13 cellular contexts compared by ENCODE assay signal in the genomic region with DNA sequence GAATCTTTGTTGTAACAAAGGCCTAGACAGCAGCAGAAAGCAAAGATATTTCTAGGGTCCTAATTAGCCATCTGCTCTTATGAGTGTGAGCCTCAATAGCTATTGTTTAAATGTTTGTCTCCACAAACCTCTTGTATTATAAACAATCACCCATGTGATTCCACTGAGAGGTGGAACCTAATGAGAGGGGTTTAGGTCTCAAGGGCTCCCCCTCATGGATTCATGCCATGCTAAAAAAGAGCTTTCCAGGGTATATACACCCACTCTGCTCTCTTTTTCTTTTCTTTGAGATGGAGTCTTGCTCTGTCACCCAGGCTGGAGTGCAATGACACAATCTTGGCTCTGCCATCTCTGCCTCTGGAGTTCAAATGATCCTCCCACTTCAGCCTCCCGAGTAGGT. TPM values are rescaled to one million over a fixed set of nuclear protein-coding genes. Genes with fewer than 3 reads are reported as not detected.
DNase-seq lines count a peak whose midpoint lies in the region; ATAC-seq and TF ChIP-seq lines count a peak whose summit lies in the region.
"Had no signal": no experiment of that assay in that cellular context is flagged by ENCODE, and none has a peak within 500 bp of the region (broad histone marks: within the 10 kb centered on the region; RNA-seq: fewer than 3 reads in every experiment).

No MANE protein-coding gene starts in this region.

- H3K27me3 ChIP-seq in RWPE2 (ENCODE audit: insufficient read depth, poor library complexity, severe bottlenecking): no peaks in the 10 kb centered on the region
- no peaks in the 10 kb centered on the region for H3K27me3 ChIP-seq in tibial artery
- H3K27me3 ChIP-seq: thyroid gland had no signal

- H3K9me3 ChIP-seq in RWPE2 (ENCODE audit: severe bottlenecking) (no peaks in the 10 kb centered on the region), tibial artery (no peaks in the 10 kb centered on the region)
- H3K9me3 ChIP-seq: thyroid gland had no signal

- H3K9me3 Mint-ChIP-seq in Calu3 (ENCODE audit: low read depth, unreplicated experiment): no peaks in the 10 kb centered on the region
- H3K9me3 Mint-ChIP-seq: dendritic cell treated with granulocyte-macrophage colony-stimulating factor and Interleukin-4, amounts not matched to agents 40 ng/mL and 50 ng/mL, for 4 days had no signal

- H3K4me3 ChIP-seq in RWPE2 (ENCODE audit: severe bottlenecking) (no peak overlapping the region), tibial artery (no peak overlapping the region)
- H3K4me3 ChIP-seq: SK-N-MC, thyroid gland had no signal

- no peaks in the 10 kb centered on the region for H3K4me1 ChIP-seq in RWPE2 (ENCODE audit: insufficient read depth, poor library complexity, severe bottlenecking)
- no peaks in the 10 kb centered on the region for H3K4me1 ChIP-seq in tibial artery
- H3K4me1 ChIP-seq: thyroid gland had no signal

- BruUV-seq in Calu3 (replicated peaks; lab: Mats Ljungman, UMichigan): no TSS peak

- H3K4me1 Mint-ChIP-seq in Calu3 (ENCODE audit: low read depth, unreplicated experiment): no peaks in the 10 kb centered on the region
- H3K4me1 Mint-ChIP-seq: naive B cell had no signal

- no peak overlapping the region for H3K4me3 Mint-ChIP-seq in Calu3 (ENCODE audit: low read depth, unreplicated experiment)
- H3K4me3 Mint-ChIP-seq: dendritic cell treated with granulocyte-macrophage colony-stimulating factor and Interleukin-4, amounts not matched to agents 40 ng/mL and 50 ng/mL, for 4 days; naive B cell had no signal

- no peaks in the 10 kb centered on the region for H3K36me3 Mint-ChIP-seq in Calu3 (ENCODE audit: insufficient read depth, unreplicated experiment)
- H3K36me3 Mint-ChIP-seq: naive B cell had no signal

- H3K27me3 Mint-ChIP-seq in Calu3 (ENCODE audit: unreplicated experiment): no peaks in the 10 kb centered on the region

- CTCF ChIA-PET in Calu3 (lab: Charles Lee): interaction anchor here (0.9 kb wide), 1 partner anchor 12 kb away, joined by 3 read pairs; no protein-coding TSS in a partner anchor

- H3K36me3 ChIP-seq in RWPE2 (ENCODE audit: low read depth) (no peaks in the 10 kb centered on the region), tibial artery (no peaks in the 10 kb centered on the region)
- H3K36me3 ChIP-seq: thyroid gland had no signal

- peak; percentile 4 for DNase-seq in Calu3
- no peak for DNase-seq in RWPE2 (ENCODE audit: low spot score)
- DNase-seq in foreskin melanocyte: no peak
- no peak for DNase-seq in posterior cingulate gyrus
- no peak for DNase-seq in tibial artery
- DNase-seq in activated T-cell treated with anti-CD3 and anti-CD28 coated beads, Interleukin-2, amount 50 U/mL, for 1 hour: no peak
- DNase-seq: naive B cell, thyroid gland had no signal

- intact Hi-C loops in Calu3 (cut with micrococcal nuclease; ENCODE audit: unreplicated experiment): loop anchor here (10.0 kb wide), 1 partner anchor 161 kb away; no protein-coding TSS in a partner anchor
- intact Hi-C loops in posterior cingulate gyrus (cut with DNase I): no loop called here
- intact Hi-C loops in tibial artery (cut with DNase I; ENCODE audit: low total_unique reads): no loop called here

- no peak for TF ChIP-seq CTCF in Calu3 (IDR thresholded peaks at IDR 0.05; ENCODE audit: unreplicated experiment)
- TF ChIP-seq CTCF in RWPE2 (IDR thresholded peaks at IDR 0.05; ENCODE audit: poor library complexity, severe bottlenecking): peak; percentile 23
- no peak for TF ChIP-seq CTCF in tibial artery (IDR thresholded peaks at IDR 0.05)

- ATAC-seq in GM19372 (IDR thresholded peaks at IDR 0.05; ENCODE audit: low read depth, unreplicated experiment) (peak; percentile 54), HG03064 (IDR thresholded peaks at IDR 0.05; ENCODE audit: low read depth, unreplicated experiment) (peak; percentile 50), RWPE2 (ENCODE audit: low read depth) (peak; percentile 46; the same call in 2 of the 3 replicates)

- H3K27ac ChIP-seq in RWPE2 (ENCODE audit: poor library complexity, severe bottlenecking) (no peak overlapping the region), tibial artery (no peak overlapping the region)
- H3K27ac ChIP-seq: SK-N-MC, thyroid gland had no signal

- no peak overlapping the region for H3K27ac Mint-ChIP-seq in Calu3 (ENCODE audit: unreplicated experiment)
- H3K27ac Mint-ChIP-seq: dendritic cell treated with granulocyte-macrophage colony-stimulating factor and Interleukin-4, amounts not matched to agents 40 ng/mL and 50 ng/mL, for 4 days; naive B cell had no signal

RNA-seq across cellular contexts. Expression of a gene that starts 42.1 kb away (rescaled TPM):
- total RNA-seq in Calu3 (2022): 0.39 and 0.45 TPM in 2 replicates
- total RNA-seq: Daoy had no signal

RNA-seq across cellular contexts. Expression of a gene that starts 58.4 kb away (rescaled TPM):
- not detected in 2 replicates for total RNA-seq in Calu3 (2022)
- total RNA-seq: Daoy had no signal
